ENCODE assay signal across 17 cellular contexts in the genomic region with DNA sequence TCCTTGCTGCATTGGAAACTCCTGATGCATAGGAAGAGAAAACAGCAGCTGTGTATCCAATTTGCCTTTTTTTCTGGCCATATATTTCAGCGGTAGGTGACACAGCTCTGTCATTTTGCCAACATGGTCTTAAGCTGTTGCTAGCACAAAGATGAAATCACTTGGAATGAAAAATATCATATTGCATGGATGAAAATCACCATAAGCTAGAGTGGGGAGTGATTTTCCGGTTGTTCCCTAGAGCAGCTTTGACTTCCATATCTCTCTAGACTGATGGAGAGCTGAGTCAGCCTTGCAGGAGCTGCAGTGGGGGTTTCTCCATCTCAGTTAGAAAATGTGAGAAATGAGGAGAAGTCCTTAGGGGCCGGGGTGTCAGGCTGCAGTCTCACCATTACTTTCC. TPM values are rescaled to one million over a fixed set of nuclear protein-coding genes. Genes with fewer than 3 reads are reported as not detected.
DNase-seq lines count a peak whose midpoint lies in the region; ATAC-seq and TF ChIP-seq lines count a peak whose summit lies in the region.
"Had no signal": no experiment of that assay in that cellular context is flagged by ENCODE, and none has a peak within 500 bp of the region (broad histone marks: within the 10 kb centered on the region; RNA-seq: fewer than 3 reads in every experiment).

No MANE protein-coding gene starts in this region.

- H3K4me1 ChIP-seq in neuronal stem cell (ENCODE audit: control insufficient read depth in 2 of 2, insufficient read depth in 1 of 2, low read depth in 1 of 2, low read length in 2 of 2) = peaks cover 7 to 13% of the 10 kb centered on the region in 2 donors
- H3K4me1 ChIP-seq in naive thymus-derived CD4-positive, alpha-beta T cell (ENCODE audit: control insufficient read depth in 2 of 2, insufficient read depth in 2 of 2, low read length in 2 of 2) = no peaks in the 10 kb centered on the region
- H3K4me1 ChIP-seq: spleen had no signal

- no peak overlapping the region for H3K23ac ChIP-seq in neuronal stem cell (ENCODE audit: low read depth, low read length, poor library complexity)

- H3K79me1 ChIP-seq in neuronal stem cell (ENCODE audit: low read depth, low read length) = no peaks in the 10 kb centered on the region

- no peak overlapping the region for H3K4me3 Mint-ChIP-seq in naive thymus-derived CD4-positive, alpha-beta T cell
- H3K4me3 Mint-ChIP-seq: activated naive CD4-positive, alpha-beta T cell treated with anti-CD3 and anti-CD28 coated beads, Interleukin-2, amount 10 ng/mL, durations not matched to agents 7 days and 5 days; stimulated activated naive CD8-positive, alpha-beta T cell treated with anti-CD3 and anti-CD28 coated beads, Interleukin-15, amount 100 ng/mL, for 72 hours; T-cell had no signal

- H2BK120ac ChIP-seq in neuronal stem cell (ENCODE audit: low read depth, low read length) = no peak overlapping the region

- no peak overlapping the region for H2BK15ac ChIP-seq in neuronal stem cell (ENCODE audit: low read length)

- WGBS in neuronal stem cell (ENCODE audit: extremely low coverage in 2 of 2, insufficient read length in 2 of 2, insufficient replicate concordance in 1 of 2), 2 donors = no CpG with 5 or more reads among the region's 3 CpGs

- H3K4ac ChIP-seq in neuronal stem cell (ENCODE audit: low read length) = no peak overlapping the region

- H3K36me3 ChIP-seq in neuronal stem cell (replicated peaks in 1 of 2; ENCODE audit: control insufficient read depth in 2 of 2, insufficient read depth in 2 of 2, low read length in 2 of 2) = peaks cover 26 to 83% of the 10 kb centered on the region in 2 donors
- no peaks in the 10 kb centered on the region for H3K36me3 ChIP-seq in naive thymus-derived CD4-positive, alpha-beta T cell (ENCODE audit: control insufficient read depth in 2 of 3, insufficient read depth in 3 of 3, low read length in 3 of 3)

- no peak overlapping the region for H3K9ac ChIP-seq in neuronal stem cell (ENCODE audit: low read depth, low read length, poor library complexity)

- H2BK12ac ChIP-seq in neuronal stem cell (ENCODE audit: low read length) = no peak overlapping the region

- H3K27me3 ChIP-seq in AG04450 (ENCODE audit: control insufficient read depth, insufficient read depth, low read length) (no peaks in the 10 kb centered on the region), neuronal stem cell (ENCODE audit: control insufficient read depth in 3 of 3, insufficient read depth in 3 of 3, low read depth in 1 of 3, low read length in 3 of 3) (no peaks in the 10 kb centered on the region)
- H3K27me3 ChIP-seq in naive thymus-derived CD4-positive, alpha-beta T cell (ENCODE audit: control insufficient read depth in 2 of 2, insufficient read depth in 2 of 2, low read length in 2 of 2) = no peaks in the 10 kb centered on the region

- H3K9me3 ChIP-seq in AG04450 (ENCODE audit: control insufficient read depth, insufficient read depth, low read length) (no peaks in the 10 kb centered on the region; the same call in 1 of the 2 replicates), neuronal stem cell (replicated peaks in 1 of 2; ENCODE audit: control insufficient read depth in 2 of 2, insufficient read depth in 1 of 2, low read depth in 1 of 2, low read length in 2 of 2) (peaks cover 0 to 3% of the 10 kb centered on the region in 2 donors)
- no peaks in the 10 kb centered on the region for H3K9me3 ChIP-seq in naive thymus-derived CD4-positive, alpha-beta T cell (ENCODE audit: control insufficient read depth in 2 of 3, low read length in 3 of 3)
- H3K9me3 ChIP-seq: spleen had no signal

- POLR2A ChIA-PET in AG04450 (lab: Yijun Ruan, JAX) = interaction anchor here (0.6 to 1.0 kb wide), 2 partner anchors 25 to 106 kb away, joined by 3 read pairs; no protein-coding TSS in a partner anchor
- POLR2A ChIA-PET in HEK293T (lab: Yijun Ruan, JAX) = no interaction called here
- POLR2A ChIA-PET in naive thymus-derived CD4-positive, alpha-beta T cell (lab: Charles Lee) = no interaction called here

- H3K9me3 Mint-ChIP-seq in naive thymus-derived CD4-positive, alpha-beta T cell = no peaks in the 10 kb centered on the region
- H3K9me3 Mint-ChIP-seq: activated naive CD4-positive, alpha-beta T cell treated with anti-CD3 and anti-CD28 coated beads, Interleukin-2, amount 10 ng/mL, durations not matched to agents 7 days and 5 days; stimulated activated naive CD8-positive, alpha-beta T cell treated with anti-CD3 and anti-CD28 coated beads, Interleukin-15, amount 100 ng/mL, for 72 hours; T-cell had no signal

- no peak overlapping the region for H3K27ac ChIP-seq in AG04450 (ENCODE audit: low read depth, low read length)
- H3K27ac ChIP-seq in neuronal stem cell (replicated peaks; ENCODE audit: low read length) = no peak overlapping the region
- no peak overlapping the region for H3K27ac ChIP-seq in naive thymus-derived CD4-positive, alpha-beta T cell (ENCODE audit: low read depth, low read length)
- H3K27ac ChIP-seq: spleen had no signal

- CTCF ChIA-PET in AG04450 (lab: Charles Lee) (interaction anchor here (0.8 to 2.9 kb wide), 2 partner anchors 35 to 203 kb away, joined by 3 to 14 read pairs; no protein-coding TSS in a partner anchor), HEK293T (lab: Yijun Ruan, JAX) (no interaction called here)
- CTCF ChIA-PET in naive thymus-derived CD4-positive, alpha-beta T cell (lab: Charles Lee) = no interaction called here

- peaks cover 0 to 1% (median 0%) of the 10 kb centered on the region in 7 donors for H3K4me1 Mint-ChIP-seq in naive thymus-derived CD4-positive, alpha-beta T cell
- H3K4me1 Mint-ChIP-seq: activated naive CD4-positive, alpha-beta T cell treated with anti-CD3 and anti-CD28 coated beads, Interleukin-2, amount 10 ng/mL, durations not matched to agents 7 days and 5 days; stimulated activated naive CD8-positive, alpha-beta T cell treated with anti-CD3 and anti-CD28 coated beads, Interleukin-15, amount 100 ng/mL, for 72 hours; T-cell had no signal

- H3K27me3 Mint-ChIP-seq in naive thymus-derived CD4-positive, alpha-beta T cell = peaks cover 0 to 19% (median 8%) of the 10 kb centered on the region in 5 donors
- H3K27me3 Mint-ChIP-seq: T-cell had no signal

- intact Hi-C loops in naive thymus-derived CD4-positive, alpha-beta T cell (cut with micrococcal nuclease) = no loop called here

- H2BK5ac ChIP-seq in neuronal stem cell (ENCODE audit: low read length) = no peak overlapping the region

- peak; percentile 61 for DNase-seq in AG04450 (ENCODE audit: low read depth, low spot score)
- peak; percentile 46 for DNase-seq in NCI-H2171 (lab: John Stamatoyannopoulos, UW)
- DNase-seq in cardiac fibroblast (ENCODE audit: low read depth in 2 of 2) = peak; percentile 51 to 91
- DNase-seq in middle frontal gyrus (ENCODE audit: extremely low spot score, low spot score) = peak; percentile 29
- no peak for DNase-seq in neuronal stem cell (ENCODE audit: low spot score)
- DNase-seq in HEK293T (ENCODE audit: extremely low spot score) = no peak
- DNase-seq in naive thymus-derived CD4-positive, alpha-beta T cell = no peak
- no peak for DNase-seq in DMS53 (lab: John Stamatoyannopoulos, UW)
- DNase-seq: activated CD4-positive, CD25-positive, alpha-beta regulatory T cell treated with anti-CD3 and anti-CD28 coated beads, Interleukin-2, amount 50 U/mL, for 72 hours; activated CD8-positive, alpha-beta memory T cell treated with anti-CD3 and anti-CD28 coated beads, Interleukin-2, amount 50 U/mL, for 48 hours; activated naive CD4-positive, alpha-beta T cell treated with anti-CD3 and anti-CD28 coated beads, Interleukin-2, amount 10 ng/mL, durations not matched to agents 7 days and 5 days; erythroblast; occipital lobe; spleen; stimulated activated naive CD8-positive, alpha-beta T cell treated with anti-CD3 and anti-CD28 coated beads, Interleukin-15, amount 100 ng/mL, for 72 hours; T-cell had no signal

- no peak overlapping the region for H3K18ac ChIP-seq in neuronal stem cell (ENCODE audit: low read length)

- H2AFZ ChIP-seq in neuronal stem cell (ENCODE audit: low read length) = no peak overlapping the region

- no peaks in the 10 kb centered on the region for H3K36me3 Mint-ChIP-seq in naive thymus-derived CD4-positive, alpha-beta T cell
- H3K36me3 Mint-ChIP-seq: activated naive CD4-positive, alpha-beta T cell treated with anti-CD3 and anti-CD28 coated beads, Interleukin-2, amount 10 ng/mL, durations not matched to agents 7 days and 5 days; T-cell had no signal

- H2AK5ac ChIP-seq in neuronal stem cell (ENCODE audit: low read depth, low read length) = no peak overlapping the region

- H3K14ac ChIP-seq in neuronal stem cell (ENCODE audit: low read length) = no peak overlapping the region

- H3K4me3 ChIP-seq in AG04450 (ENCODE audit: low read depth, low read length) (no peak overlapping the region), cardiac fibroblast (replicated peaks in 1 of 2; ENCODE audit: low read depth in 2 of 2, low read length in 2 of 2) (no peak overlapping the region), neuronal stem cell (ENCODE audit: low read length in 2 of 2) (no peak overlapping the region)
- H3K4me3 ChIP-seq in naive thymus-derived CD4-positive, alpha-beta T cell (ENCODE audit: low read length) = no peak overlapping the region
- H3K4me3 ChIP-seq: spleen had no signal

- no peak for ATAC-seq in naive thymus-derived CD4-positive, alpha-beta T cell
- ATAC-seq: stimulated activated naive CD8-positive, alpha-beta T cell treated with anti-CD3 and anti-CD28 coated beads, Interleukin-15, amount 100 ng/mL, for 72 hours had no signal

- H3K4me2 ChIP-seq in neuronal stem cell (ENCODE audit: insufficient read depth, low read length, poor library complexity, severe bottlenecking) = no peak overlapping the region

- H4K91ac ChIP-seq in neuronal stem cell (ENCODE audit: low read depth, low read length, poor library complexity) = no peak overlapping the region

- no peak overlapping the region for H3K27ac Mint-ChIP-seq in naive thymus-derived CD4-positive, alpha-beta T cell
- H3K27ac Mint-ChIP-seq: activated naive CD4-positive, alpha-beta T cell treated with anti-CD3 and anti-CD28 coated beads, Interleukin-2, amount 10 ng/mL, durations not matched to agents 7 days and 5 days; stimulated activated naive CD8-positive, alpha-beta T cell treated with anti-CD3 and anti-CD28 coated beads, Interleukin-15, amount 100 ng/mL, for 72 hours; T-cell had no signal

- H4K8ac ChIP-seq in neuronal stem cell (ENCODE audit: low read depth, low read length) = no peak overlapping the region

- TF ChIP-seq CTCF in AG04450 (IDR thresholded peaks at IDR 0.05; ENCODE audit: low read depth, low read length) (no peak), cardiac fibroblast (IDR thresholded peaks at IDR 0.05; ENCODE audit: low read depth, low read length) (no peak)

TF ChIP-seq in HEK293T, 16 proteins besides CTCF, POLR2A, EP300 and RAD21 (continues in another document):
- no peak for TF ChIP-seq ARNT (IDR thresholded peaks at IDR 0.05)
- TF ChIP-seq ZNF384 (IDR thresholded peaks at IDR 0.05) = no peak
- no peak for TF ChIP-seq L3MBTL2 (conservative IDR thresholded peaks at IDR 0.05)
- TF ChIP-seq HDGF (IDR thresholded peaks at IDR 0.05; ENCODE audit: borderline replicate concordance) = no peak
- no peak for TF ChIP-seq FOXM1 (IDR thresholded peaks at IDR 0.05; ENCODE audit: borderline replicate concordance)

RNA-seq across cellular contexts. Expression of a gene that starts 38.3 kb away (rescaled TPM):
- not detected in 2 replicates for polyA plus RNA-seq in AG04450 (2011; rRNA removed)
- polyA minus RNA-seq in AG04450 (2011; rRNA and poly(A)+ RNA removed) = not detected in 2 replicates
- polyA plus RNA-seq in neuronal stem cell (2013, experiment 1 of 2) = not detected
- polyA plus RNA-seq in neuronal stem cell (2013, experiment 2 of 2) = not detected
- total RNA-seq in naive thymus-derived CD4-positive, alpha-beta T cell = not detected
- not detected for polyA plus RNA-seq in naive thymus-derived CD4-positive, alpha-beta T cell
- total RNA-seq: H1, occipital lobe, spleen, T-cell had no signal

Comparison
In these comparisons a context has a peak if more than half of its experiments do, and no peak if none do; other contexts are left out.
1. DNase-seq: peak in AG04450 (single experiment), NCI-H2171 (single experiment), cardiac fibroblast (2 of 2) and middle frontal gyrus (single experiment); none in neuronal stem cell (single experiment), HEK293T (single experiment), naive thymus-derived CD4-positive, alpha-beta T cell (0 of 9) and DMS53 (single experiment).